In genomic region chr17:57665696-57666095, GRCh38 we compare ENCODE assay signal across 12 cellular contexts.
A peak's percentile ranks its signal among the peaks of the same experiment; 100 is the strongest.
DNase-seq lines count a peak whose midpoint lies in the region; ATAC-seq and TF ChIP-seq lines count a peak whose summit lies in the region.
"Had no signal": no experiment of that assay in that cellular context is flagged by ENCODE, and none has a peak within 500 bp of the region (broad histone marks: within the 10 kb centered on the region; RNA-seq: fewer than 3 reads in every experiment).

No MANE protein-coding gene starts in this region.

- peak overlapping the region in 1 of 2 donors; percentile 34 for H3K27ac ChIP-seq in right atrium auricular region
- peak overlapping the region; percentile 97 for H3K27ac ChIP-seq in caudate nucleus (ENCODE audit: low read depth, low read length)
- H3K27ac ChIP-seq in urinary bladder (ENCODE audit: low read depth) = peak overlapping the region; percentile 19
- H3K27ac ChIP-seq in vagina = no peak overlapping the region

- WGBS in urinary bladder = 73% methylated on average over 4 of the region's 4 CpGs

- peak overlapping the region; percentile 97 for H3K27ac Mint-ChIP-seq in nephron progenitor cell

- ATAC-seq in GM18867 (IDR thresholded peaks at IDR 0.05; ENCODE audit: unreplicated experiment) = no peak
- ATAC-seq: stimulated activated naive CD8-positive, alpha-beta T cell treated with anti-CD3 and anti-CD28 coated beads, Interleukin-15, Interleukin-2, amounts not matched to agents 100 U/mL and 50 U/mL, for 24 hours had no signal

- peaks cover 30% of the 10 kb centered on the region for H3K36me3 Mint-ChIP-seq in nephron progenitor cell (ENCODE audit: low read depth)

- no peaks in the 10 kb centered on the region for H3K9me3 Mint-ChIP-seq in nephron progenitor cell

- H3K4me1 ChIP-seq in right atrium auricular region (peaks cover 0 to 24% of the 10 kb centered on the region in 2 donors), urinary bladder (ENCODE audit: insufficient read depth) (no peaks in the 10 kb centered on the region), vagina (peaks cover 6% of the 10 kb centered on the region)

- no peak overlapping the region for H3K4me3 ChIP-seq in right atrium auricular region
- H3K4me3 ChIP-seq in urinary bladder (ENCODE audit: low read depth, low read length) = no peak overlapping the region
- no peak overlapping the region for H3K4me3 ChIP-seq in vagina

- H3K4me3 Mint-ChIP-seq in nephron progenitor cell = no peak overlapping the region

- no peaks in the 10 kb centered on the region for H3K27me3 ChIP-seq in right atrium auricular region
- H3K27me3 ChIP-seq in vagina = no peaks in the 10 kb centered on the region

- H3K36me3 ChIP-seq in right atrium auricular region (no peaks in the 10 kb centered on the region), urinary bladder (ENCODE audit: insufficient read depth) (no peaks in the 10 kb centered on the region), vagina (no peaks in the 10 kb centered on the region)

- intact Hi-C loops in cardiac septum (cut with DNase I) = loop anchor here (5.0 to 10.0 kb wide), 3 partner anchors 167 to 408 kb away; partner anchors contain the start of gene MSI2
- intact Hi-C loops in vagina (cut with DNase I) = no loop called here

- TF ChIP-seq CTCF in right atrium auricular region (IDR thresholded peaks at IDR 0.05) = no peak
- TF ChIP-seq CTCF in nephron progenitor cell (IDR thresholded peaks at IDR 0.05) = no peak
- TF ChIP-seq CTCF in vagina (IDR thresholded peaks at IDR 0.05) = no peak

- DNase-seq in cardiac septum (ENCODE audit: low spot score) = peak; percentile 68
- no peak for DNase-seq in right atrium auricular region (ENCODE audit: low spot score)
- no peak for DNase-seq in caudate nucleus (lab: John Stamatoyannopoulos, UW)
- no peak for DNase-seq in nephron progenitor cell
- no peak for DNase-seq in vagina (ENCODE audit: extremely low spot score in 2 of 2)
- DNase-seq in activated gamma-delta T cell (lab: John Stamatoyannopoulos, UW) = no peak
- DNase-seq: ACHN; activated naive CD4-positive, alpha-beta T cell; Calu3; stimulated activated naive CD8-positive, alpha-beta T cell treated with anti-CD3 and anti-CD28 coated beads, Interleukin-15, Interleukin-2, amounts not matched to agents 100 U/mL and 50 U/mL, for 24 hours had no signal

- H3K9me3 ChIP-seq in right atrium auricular region (no peaks in the 10 kb centered on the region), vagina (no peaks in the 10 kb centered on the region)

- no peaks in the 10 kb centered on the region for H3K27me3 Mint-ChIP-seq in nephron progenitor cell (ENCODE audit: low read depth, poor library complexity)

- no peak for TF ChIP-seq POLR2A in vagina (IDR thresholded peaks at IDR 0.05)

- peaks cover 96% of the 10 kb centered on the region for H3K4me1 Mint-ChIP-seq in nephron progenitor cell
